ENCODE assay signal across 1 cellular context in the genomic region with DNA sequence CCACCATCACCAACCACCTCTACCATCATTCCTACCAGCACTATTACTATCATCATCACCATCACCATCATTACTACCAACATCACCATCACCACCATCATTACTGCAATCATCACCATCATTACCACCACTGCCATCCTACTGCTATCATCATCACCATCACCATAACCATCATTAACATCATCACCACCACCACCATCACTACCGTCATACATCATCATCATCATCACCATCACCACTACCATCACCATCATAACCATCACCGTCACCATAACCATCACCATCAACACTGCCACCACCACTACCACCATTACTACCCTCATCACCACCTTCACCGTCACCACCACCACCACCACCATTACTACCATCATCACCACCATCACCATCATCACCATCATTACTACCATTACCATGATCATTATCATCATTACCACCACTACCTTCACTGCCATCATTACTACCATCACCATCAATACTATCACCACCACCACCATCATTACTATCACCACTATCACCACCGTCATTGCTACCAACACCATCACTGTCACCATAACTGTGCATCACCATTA.
TF ChIP-seq lines count a peak whose summit lies in the region.

No MANE protein-coding gene starts in this region.

TF ChIP-seq in HEK293, 187 proteins besides CTCF, POLR2A, EP300 and RAD21 (continued from another document):
- TF ChIP-seq, protein P1, sequence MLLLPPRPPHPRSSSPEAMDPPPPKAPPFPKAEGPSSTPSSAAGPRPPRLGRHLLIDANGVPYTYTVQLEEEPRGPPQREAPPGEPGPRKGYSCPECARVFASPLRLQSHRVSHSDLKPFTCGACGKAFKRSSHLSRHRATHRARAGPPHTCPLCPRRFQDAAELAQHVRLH (tag by site-specific recombination; IDR thresholded peaks at IDR 0.05): 0 out of 2 replicates have a peak, but pooled peaks have one; percentile 53
- TF ChIP-seq ZIC2 (tag by site-specific recombination; IDR thresholded peaks at IDR 0.05): no peak
- TF ChIP-seq, protein P2, sequence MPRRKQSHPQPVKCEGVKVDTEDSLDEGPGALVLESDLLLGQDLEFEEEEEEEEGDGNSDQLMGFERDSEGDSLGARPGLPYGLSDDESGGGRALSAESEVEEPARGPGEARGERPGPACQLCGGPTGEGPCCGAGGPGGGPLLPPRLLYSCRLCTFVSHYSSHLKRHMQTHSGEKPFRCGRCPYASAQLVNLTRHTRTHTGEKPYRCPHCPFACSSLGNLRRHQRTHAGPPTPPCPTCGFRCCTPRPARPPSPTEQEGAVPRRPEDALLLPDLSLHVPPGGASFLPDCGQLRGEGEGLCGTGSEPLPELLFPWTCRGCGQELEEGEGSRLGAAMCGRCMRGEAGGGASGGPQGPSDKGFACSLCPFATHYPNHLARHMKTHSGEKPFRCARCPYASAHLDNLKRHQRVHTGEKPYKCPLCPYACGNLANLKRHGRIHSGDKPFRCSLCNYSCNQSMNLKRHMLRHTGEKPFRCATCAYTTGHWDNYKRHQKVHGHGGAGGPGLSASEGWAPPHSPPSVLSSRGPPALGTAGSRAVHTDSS (tag by site-specific recombination; IDR thresholded peaks at IDR 0.05): peak; percentile 80
- TF ChIP-seq ZNF701 (tag by site-specific recombination; IDR thresholded peaks at IDR 0.05): no peak
- TF ChIP-seq ZNF132 (tag by site-specific recombination; IDR thresholded peaks at IDR 0.05; ENCODE audit: borderline replicate concordance): no peak
